ENCODE assay signal across 8 cellular contexts in the genomic region with DNA sequence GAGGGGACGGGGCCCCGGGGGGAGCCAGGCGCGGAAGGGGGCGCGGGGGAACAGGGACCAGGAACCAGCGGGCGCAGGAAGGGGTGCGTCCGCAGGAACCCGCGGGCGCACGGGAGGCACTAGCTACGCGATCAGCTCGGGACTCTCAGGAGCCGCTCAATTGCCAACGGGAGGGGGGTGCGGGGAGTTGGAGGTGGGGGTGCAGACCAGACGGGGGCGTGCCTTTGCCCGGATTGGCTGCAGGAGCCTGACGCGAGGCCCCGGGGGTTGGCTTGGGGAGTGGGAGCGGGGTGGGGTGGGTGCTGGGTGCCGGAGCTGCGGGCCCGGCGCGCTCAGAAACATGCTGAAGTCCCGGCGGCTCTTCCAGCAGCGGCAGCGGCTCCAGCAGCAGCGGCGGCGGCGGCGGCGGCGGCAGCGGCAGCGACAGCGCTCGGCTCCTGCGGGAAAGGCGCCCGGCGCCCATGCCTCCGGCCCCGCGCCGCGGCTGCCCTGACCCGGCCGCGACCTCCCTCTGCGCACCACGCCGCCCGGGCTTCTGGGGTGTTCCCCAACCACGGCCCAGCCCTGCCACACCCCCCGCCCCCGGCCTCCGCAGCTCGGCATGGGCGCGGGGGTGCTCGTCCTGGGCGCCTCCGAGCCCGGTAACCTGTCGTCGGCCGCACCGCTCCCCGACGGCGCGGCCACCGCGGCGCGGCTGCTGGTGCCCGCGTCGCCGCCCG. TPM values are rescaled to one million over a fixed set of nuclear protein-coding genes. Genes with fewer than 3 reads are reported as not detected.
DNase-seq lines count a peak whose midpoint lies in the region; ATAC-seq, FAIRE-seq and TF ChIP-seq lines count a peak whose summit lies in the region.

A gene (plus strand): TSS at position 335 of the 719 bp plus-strand sequence. CDS start 267 bp downstream, at position 602.

- no peak within 1 kb of the TSS for H3K9ac ChIP-seq in H1 (replicated peaks in 1 of 4; ENCODE audit: extremely low read depth in 1 of 4, low read depth in 3 of 4, low read length in 3 of 4)
- peak within 1 kb of the TSS; percentile 4 for H3K9ac ChIP-seq in mesendoderm (ENCODE audit: low read length)
- H3K9ac ChIP-seq in subcutaneous abdominal adipose tissue (ENCODE audit: low read length in 5 of 5) = peak within 1 kb of the TSS in 4 of 5 donors; percentile 45 to 68 (median 66)

- DNase-seq in Daoy (ENCODE audit: low read depth) (peak; percentile 73), H4 (ENCODE audit: low spot score) (peak; percentile 81), NCI-H1417 treated with DMSO at 0.1 percent for 48 hours (lab: John Stamatoyannopoulos, UW) (peak; percentile 18), H1 (ENCODE audit: low read depth in 1 of 2, low spot score in 2 of 2) (no peak), mesendoderm (peak; percentile 61)
- DNase-seq in activated CD4-positive, alpha-beta T cell treated with anti-CD3 and anti-CD28 coated beads for 48 hours = peak; percentile 45

- H4K91ac ChIP-seq in H1 (replicated peaks; ENCODE audit: insufficient read length, low read length) = peak within 1 kb of the TSS; percentile 73

- no peak within 1 kb of the TSS for H2BK15ac ChIP-seq in H1 (ENCODE audit: low read length)
- no peak within 1 kb of the TSS for H2BK15ac ChIP-seq in mesendoderm (replicated peaks; ENCODE audit: low read depth)

- H3K27me3 ChIP-seq in H1 (replicated peaks in 1 of 4; ENCODE audit: control insufficient read depth in 3 of 4, extremely low read depth in 1 of 4, insufficient read depth in 3 of 4, low read length in 3 of 4) (peaks cover 35 to 59% (median 48%) of the 10 kb centered on the region in 4 experiments), mesendoderm (ENCODE audit: insufficient read depth, low read length, poor library complexity) (peaks cover 27% of the 10 kb centered on the region), subcutaneous abdominal adipose tissue (ENCODE audit: control insufficient read depth in 5 of 5, insufficient read depth in 4 of 5, low read length in 5 of 5) (peaks cover 0 to 6% (median 3%) of the 10 kb centered on the region in 5 donors)

- peak within 1 kb of the TSS; percentile 27 for H4K5ac ChIP-seq in H1 (ENCODE audit: insufficient read length, low read depth, low read length)
- no peak within 1 kb of the TSS for H4K5ac ChIP-seq in mesendoderm (ENCODE audit: low read length)

- peak within 1 kb of the TSS; percentile 60 to 73 (median 68) for H3K4me3 ChIP-seq in H1 (ENCODE audit: extremely low read depth in 1 of 4, insufficient read depth in 2 of 4, low read depth in 3 of 4, low read length in 4 of 4)
- peak within 1 kb of the TSS; percentile 2 for H3K4me3 ChIP-seq in mesendoderm (ENCODE audit: low read length)
- peak within 1 kb of the TSS; percentile 74 to 97 (median 81) for H3K4me3 ChIP-seq in subcutaneous abdominal adipose tissue (ENCODE audit: low read depth in 1 of 5, low read length in 5 of 5)

- H2BK5ac ChIP-seq in H1 (ENCODE audit: low read depth, low read length) (0 out of 2 replicates have a peak within 1 kb of the TSS, but pooled peaks have one; percentile 4), mesendoderm (ENCODE audit: low read length) (no peak within 1 kb of the TSS)

- no peak within 1 kb of the TSS for H3K27ac ChIP-seq in H1 (ENCODE audit: low read depth, low read length)
- no peak within 1 kb of the TSS for H3K27ac ChIP-seq in mesendoderm (ENCODE audit: low read depth, low read length)
- peak within 1 kb of the TSS; percentile 88 for H3K27ac ChIP-seq in subcutaneous abdominal adipose tissue (ENCODE audit: low read depth, low read length)

- H3K9me3 ChIP-seq in H1 (ENCODE audit: insufficient read depth in 2 of 2, low read depth in 1 of 2, low read length in 1 of 2) (peaks cover 0 to 8% of the 10 kb centered on the region in 2 experiments; a peak in 1 of 4 replicates), subcutaneous abdominal adipose tissue (ENCODE audit: control insufficient read depth in 5 of 5, low read length in 5 of 5) (no peaks in the 10 kb centered on the region)

- H3K79me1 ChIP-seq in H1 (ENCODE audit: low read depth, low read length) (no peaks in the 10 kb centered on the region), mesendoderm (ENCODE audit: low read length) (no peaks in the 10 kb centered on the region)

- H3K14ac ChIP-seq in H1 (ENCODE audit: insufficient read length) = no peak within 1 kb of the TSS

- POLR2A ChIA-PET in H1 (lab: Charles Lee; ENCODE audit: partially characterized antibody) = no interaction called here

- H4K8ac ChIP-seq in H1 (ENCODE audit: extremely low read depth, insufficient read depth, low read length) = peak within 1 kb of the TSS; percentile 71
- H4K8ac ChIP-seq in mesendoderm (ENCODE audit: low read depth, low read length) = no peak within 1 kb of the TSS

- H2AK5ac ChIP-seq in H1 (ENCODE audit: low read depth, low read length) (no peak within 1 kb of the TSS), mesendoderm (ENCODE audit: low read length) (no peak within 1 kb of the TSS)

- no peak within 1 kb of the TSS for H3K23ac ChIP-seq in H1 (ENCODE audit: insufficient read length)
- H3K23ac ChIP-seq in mesendoderm (ENCODE audit: low read length) = no peak within 1 kb of the TSS

- no peak for TF ChIP-seq RAD21 in H1 (IDR thresholded peaks at IDR 0.05 in 1 of 2, conservative IDR thresholded peaks at IDR 0.05 in 1 of 2; ENCODE audit: low read depth in 2 of 2, low read length in 2 of 2)

- H3K4me2 ChIP-seq in H1 (ENCODE audit: insufficient read depth in 1 of 2, low read depth in 2 of 2, low read length in 2 of 2) = peak within 1 kb of the TSS; percentile 79 to 96
- peak within 1 kb of the TSS; percentile 27 for H3K4me2 ChIP-seq in mesendoderm (ENCODE audit: low read length)

- H3K79me2 ChIP-seq in H1 (ENCODE audit: control insufficient read depth in 1 of 2, insufficient read depth in 2 of 2, low read length in 2 of 2) (no peaks in the 10 kb centered on the region), mesendoderm (ENCODE audit: control insufficient read depth, insufficient read depth, low read length) (no peaks in the 10 kb centered on the region)

- TF ChIP-seq CTCF in H1 (IDR thresholded peaks at IDR 0.05; ENCODE audit: control extremely low read depth in 1 of 3, insufficient read depth in 1 of 3, low read depth in 1 of 3, low read length in 3 of 3) = no peak

- H2BK12ac ChIP-seq in H1 (ENCODE audit: low read depth, low read length) = peak within 1 kb of the TSS; percentile 94; the same call in 1 of the 2 replicates

- CTCF ChIA-PET in H1 (lab: Charles Lee; ENCODE audit: partially characterized antibody) = interaction anchor here (0.6 to 1.0 kb wide), 2 partner anchors 18 to 71 kb away, joined by 3 read pairs; no protein-coding TSS in a partner anchor

- FAIRE-seq in H1 (lab: Jason Lieb, UNC) = no peak

- TF ChIP-seq EP300 in H1 (IDR thresholded peaks at IDR 0.05; ENCODE audit: borderline replicate concordance in 1 of 2, low read depth in 2 of 2, low read length in 2 of 2) = 0 out of 3 replicates have a peak, but pooled peaks of 1 of the 2 experiments have one; percentile 25

- H3K18ac ChIP-seq in H1 (ENCODE audit: extremely low read depth, low read length) = no peak within 1 kb of the TSS; the same call in 1 of the 2 replicates
- no peak within 1 kb of the TSS for H3K18ac ChIP-seq in mesendoderm (ENCODE audit: low read length)

- H2BK120ac ChIP-seq in H1 (replicated peaks; ENCODE audit: low read depth, low read length) (no peak within 1 kb of the TSS), mesendoderm (ENCODE audit: low read depth, low read length) (no peak within 1 kb of the TSS)

- no peak for ATAC-seq in GM21381 (IDR thresholded peaks at IDR 0.05; ENCODE audit: unreplicated experiment)

- H4K20me1 ChIP-seq in H1 (replicated peaks in 1 of 2; ENCODE audit: control insufficient read depth in 1 of 2, insufficient read depth in 2 of 2, low read length in 2 of 2) = peaks cover 0 to 7% of the 10 kb centered on the region in 2 experiments

- H2BK20ac ChIP-seq in H1 (ENCODE audit: low read length) = 0 out of 2 replicates have a peak within 1 kb of the TSS, but pooled peaks have one; percentile 43

- H3K4me1 ChIP-seq in H1 (replicated peaks in 1 of 4; ENCODE audit: control insufficient read depth in 3 of 4, insufficient read depth in 4 of 4, low read length in 3 of 4) = peaks cover 0 to 13% (median 5%) of the 10 kb centered on the region in 4 experiments; a peak in 6 of 7 replicates
- H3K4me1 ChIP-seq in mesendoderm (ENCODE audit: control insufficient read depth, low read depth, low read length) = peaks cover 2% of the 10 kb centered on the region
- H3K4me1 ChIP-seq in subcutaneous abdominal adipose tissue (ENCODE audit: control insufficient read depth in 5 of 5, insufficient read depth in 5 of 5, low read length in 5 of 5) = peaks cover 3 to 44% (median 28%) of the 10 kb centered on the region in 5 donors

- H3K4ac ChIP-seq in H1 (replicated peaks; ENCODE audit: insufficient read length, low read depth, low read length) (no peak within 1 kb of the TSS), mesendoderm (ENCODE audit: low read depth, low read length) (no peak within 1 kb of the TSS)

- no peak for TF ChIP-seq POLR2A in H1 (IDR thresholded peaks at IDR 0.05; ENCODE audit: control extremely low read depth in 1 of 2, low read depth in 2 of 2, low read length in 2 of 2)

- H3K23me2 ChIP-seq in H1 (ENCODE audit: low read depth, low read length) = peaks cover 20% of the 10 kb centered on the region

- peak within 1 kb of the TSS; percentile 99 for H2AFZ ChIP-seq in H1 (ENCODE audit: low read length)

- H3K56ac ChIP-seq in H1 (replicated peaks; ENCODE audit: insufficient read length, low read depth, low read length) (no peak within 1 kb of the TSS), mesendoderm (ENCODE audit: low read length) (peak within 1 kb of the TSS; percentile 47)

- peaks cover 0 to 12% (median 0%) of the 10 kb centered on the region in 4 experiments; a peak in 1 of 8 replicates for H3K36me3 ChIP-seq in H1 (ENCODE audit: control insufficient read depth in 2 of 4, insufficient read depth in 4 of 4, low read length in 3 of 4)
- H3K36me3 ChIP-seq in mesendoderm (ENCODE audit: control insufficient read depth, insufficient read depth, low read length) = no peaks in the 10 kb centered on the region
- no peaks in the 10 kb centered on the region for H3K36me3 ChIP-seq in subcutaneous abdominal adipose tissue (ENCODE audit: control insufficient read depth in 5 of 5, insufficient read depth in 5 of 5, low read length in 5 of 5)

- 0% methylated on average over 1 of the region's 91 CpGs; no CpG with 5 or more reads in 1 of the 2 experiments for WGBS in H1 (ENCODE audit: extremely low coverage in 1 of 2, insufficient coverage in 1 of 2, insufficient read length in 1 of 2, insufficient replicate concordance in 2 of 2, low coverage in 1 of 2, low lambda C conversion rate in 2 of 2, missing lambda C conversion rate in 1 of 2), 2 experiments
- no CpG with 5 or more reads among the region's 91 CpGs for WGBS in mesendoderm (ENCODE audit: extremely low coverage, insufficient coverage, low lambda C conversion rate)

RNA-seq across cellular contexts. Expression of the gene that starts here (rescaled TPM):
- not detected in 2 replicates for total RNA-seq in Daoy (2014; rRNA removed; shearing (Covaris generic))
- total RNA-seq in H4 (2014; rRNA removed; shearing (Covaris generic)) = 1.1 and 1.9 TPM in 2 replicates
- 0.17 and 0.48 TPM in 2 replicates for total RNA-seq in H1 (2021; fragmentation: NEBNext Ultra II Directional; extraction: Animal tissue kit (Norgen Biotek cat#: 25700))
- polyA plus RNA-seq in H1 (2011; rRNA removed) = 0.14 TPM in 2 replicates
- 0.09 TPM for polyA plus RNA-seq in H1 (2011; cell fraction: cytosol; rRNA removed)
- 0.19 TPM for polyA plus RNA-seq in H1 (2011; cell fraction: nucleus; rRNA removed)
- 0.05 to 0.12 TPM (median 0.05 TPM) in 3 of 4 replicates, not detected in the other for polyA plus RNA-seq in H1 (2012, experiment 1 of 2)
- 0.05 TPM for polyA plus RNA-seq in H1 (2012, experiment 2 of 2)
- polyA plus RNA-seq in H1 (2013, experiment 1 of 2) = 0.18 TPM
- polyA plus RNA-seq in H1 (2013, experiment 2 of 2) = 0.18 TPM
- polyA minus RNA-seq in H1 (2011; rRNA and poly(A)+ RNA removed) = 0.07 TPM in 1 of 2 replicates, not detected in the other
- 0.37 TPM for polyA minus RNA-seq in H1 (2011; cell fraction: cytosol; rRNA and poly(A)+ RNA removed)
- polyA minus RNA-seq in H1 (2011; cell fraction: nucleus; rRNA and poly(A)+ RNA removed) = 0.30 TPM
- 0.13 TPM for polyA plus RNA-seq in mesendoderm (2013, experiment 1 of 2)
- polyA plus RNA-seq in mesendoderm (2013, experiment 2 of 2) = 0.07 TPM

Comparison
In these comparisons a context has a peak if more than half of its experiments do, and no peak if none do; other contexts are left out.
1. Peak in DNase-seq in Daoy; RNA of the gene not detected or under 1 TPM.
2. DNase-seq: peak in H4 (single experiment), NCI-H1417 treated with DMSO at 0.1 percent for 48 hours (single experiment), activated CD4-positive, alpha-beta T cell treated with anti-CD3 and anti-CD28 coated beads for 48 hours (single experiment) and mesendoderm (single experiment); none in H1 (0 of 2).
3. H3K4me3 ChIP-seq: peak in every context shown above with its lines; median percentile 81 in subcutaneous abdominal adipose tissue; 68 in H1; 2 in mesendoderm.
4. H3K9ac ChIP-seq: peak in mesendoderm (single experiment) and subcutaneous abdominal adipose tissue (4 of 5); none in H1 (0 of 4).